ENCODE assay signal across 32 cellular contexts in the genomic region with DNA sequence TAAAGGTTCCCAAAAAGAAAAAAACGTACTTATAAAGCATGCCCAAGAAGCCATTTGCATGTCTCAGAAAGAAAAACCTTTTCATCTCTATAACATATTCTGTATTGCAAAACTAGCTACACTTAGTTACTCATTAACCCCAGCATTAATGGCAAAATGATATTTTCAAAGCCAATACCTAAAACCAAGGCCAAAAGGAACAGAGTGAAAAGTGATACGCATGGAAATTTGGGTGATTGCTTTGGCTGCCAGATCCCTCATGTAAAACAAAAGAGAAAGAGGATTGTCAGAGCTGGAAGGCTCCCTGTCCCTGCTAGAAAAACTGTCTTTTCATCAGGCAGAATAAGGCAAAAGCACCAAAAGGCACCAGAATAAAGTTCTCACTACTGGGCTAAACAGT. TPM values are rescaled to one million over a fixed set of nuclear protein-coding genes. Genes with fewer than 3 reads are reported as not detected.
"Had no signal": no experiment of that assay in that cellular context is flagged by ENCODE, and none has a peak within 500 bp of the region (broad histone marks: within the 10 kb centered on the region; RNA-seq: fewer than 3 reads in every experiment).

No MANE protein-coding gene starts in this region.

- ATAC-seq: activated CD8-positive, alpha-beta T cell treated with anti-CD3 and anti-CD28 coated beads for 36 hours; activated naive CD8-positive, alpha-beta T cell treated with anti-CD3 and anti-CD28 coated beads, Interleukin-2, amount 50 U/mL, for 24 hours; activated T-cell treated with anti-CD3 and anti-CD28 coated beads, Interleukin-2, amount 50 U/mL, for 4 hours; activated T-cell treated with anti-CD3 and anti-CD28 coated beads, Interleukin-2, amount 50 U/mL, for 72 hours; activated T-helper 17 cell treated with anti-CD3 and anti-CD28 coated beads, Interleukin-2, amount 50 U/mL, for 72 hours had no signal

- H3K4me1 ChIP-seq: ascending aorta had no signal

- H3K4me3 ChIP-seq: ascending aorta, cardiac muscle cell had no signal

- H3K9me3 ChIP-seq: ascending aorta had no signal

- H3K27me3 ChIP-seq: ascending aorta, cardiac muscle cell had no signal

- H3K36me3 ChIP-seq: ascending aorta, cardiac muscle cell had no signal

- H3K27ac ChIP-seq: ascending aorta, cardiac muscle cell, VCaP had no signal

- DNase-seq: activated B cell treated with CpG ODN at 0.5 μM for 24 hours; activated CD4-positive, alpha-beta memory T cell treated with anti-CD3 and anti-CD28 coated beads for 36 hours; activated CD4-positive, alpha-beta T cell treated with anti-CD3 and anti-CD28 coated beads for 4 hours; activated CD4-positive, alpha-beta T cell treated with anti-CD3 and anti-CD28 coated beads, Interleukin-2, amount 10 ng/mL, durations not matched to agents 24 days and 14 days; activated CD4-positive, alpha-beta T cell treated with anti-CD3 and anti-CD28 coated beads, Interleukin-2, amount 50 U/mL, for 1 hour; activated CD4-positive, alpha-beta T cell treated with anti-CD3 and anti-CD28 coated beads, Interleukin-2, amount 50 U/mL, for 4 hours; activated CD4-positive, CD25-positive, alpha-beta regulatory T cell treated with anti-CD3 and anti-CD28 coated beads, Interleukin-2, amount 50 U/mL, for 72 hours; activated CD8-positive, alpha-beta memory T cell treated with anti-CD3 and anti-CD28 coated beads, Interleukin-2, amount 50 U/mL, for 4 hours; activated CD8-positive, alpha-beta T cell treated with anti-CD3 and anti-CD28 coated beads for 36 hours; activated effector memory CD4-positive, alpha-beta T cell treated with anti-CD3 and anti-CD28 coated beads, Interleukin-2, amount 50 U/mL, for 16 hours; activated gamma-delta T cell treated with Interleukin-2 at 50 U/mL for 16 hours; activated naive CD4-positive, alpha-beta T cell; activated naive CD4-positive, alpha-beta T cell treated with anti-CD3 and anti-CD28 coated beads for 36 hours; activated naive CD8-positive, alpha-beta T cell treated with anti-CD3 and anti-CD28 coated beads, Interleukin-2, amount 10 ng/mL, durations not matched to agents 7 days and 5 days; activated naive CD8-positive, alpha-beta T cell treated with anti-CD3 and anti-CD28 coated beads, Interleukin-2, amount 50 U/mL, for 24 hours; activated T-cell treated with anti-CD3 and anti-CD28 coated beads for 4 hours; activated T-cell treated with anti-CD3 and anti-CD28 coated beads, Interleukin-2, amount 50 U/mL, for 1 hour; activated T-cell treated with anti-CD3 and anti-CD28 coated beads, Interleukin-2, amount 50 U/mL, for 4 hours; activated T-cell treated with anti-CD3 and anti-CD28 coated beads, Interleukin-2, amount 50 U/mL, for 72 hours; amygdala; anterior cingulate cortex; caudate nucleus; cerebellar nuclear complex; T-helper 1 cell; T-helper 2 cell; T-helper 9 cell had no signal

- FAIRE-seq: bronchial epithelial cell, TTC549 had no signal

RNA-seq across cellular contexts. Expression of a gene that starts 46.8 kb away (rescaled TPM):
- total RNA-seq: ascending aorta had no signal
